In genomic region chr3:128413413-128414205, GRCh38 we compare ENCODE assay signal across 2 cellular contexts.
TF ChIP-seq lines count a peak whose summit lies in the region.

No MANE protein-coding gene starts in this region.

TF ChIP-seq in GM23338, 12 proteins besides CTCF, POLR2A, EP300 and RAD21:
- TF ChIP-seq NANOG (IDR thresholded peaks at IDR 0.05; ENCODE audit: borderline replicate concordance) (no peak), CREB1 (CRISPR knock-in tag; IDR thresholded peaks at IDR 0.05; ENCODE audit: low read depth) (no peak), ETS1 (IDR thresholded peaks at IDR 0.05) (no peak), POLR2AphosphoS5 (IDR thresholded peaks at IDR 0.05; ENCODE audit: low read depth) (no peak), ZNF114 (CRISPR knock-in tag; IDR thresholded peaks at IDR 0.05) (no peak), REST (IDR thresholded peaks at IDR 0.05; ENCODE audit: unreplicated experiment) (no peak), ZNF462 (CRISPR knock-in tag; IDR thresholded peaks at IDR 0.05) (no peak), EZH2phosphoT487 (IDR thresholded peaks at IDR 0.05; ENCODE audit: unreplicated experiment) (no peak), EZH2 (IDR thresholded peaks at IDR 0.05; ENCODE audit: low read depth, unreplicated experiment) (no peak), JUNB (IDR thresholded peaks at IDR 0.05; ENCODE audit: unreplicated experiment) (no peak), ZNF331 (CRISPR knock-in tag; IDR thresholded peaks at IDR 0.05; ENCODE audit: low read depth) (no peak), STAT1 (IDR thresholded peaks at IDR 0.05; ENCODE audit: unreplicated experiment) (no peak)

TF ChIP-seq in K562, 482 proteins besides CTCF, POLR2A, EP300 and RAD21 (continues in another document):
- no peak for TF ChIP-seq BRF1 (IDR thresholded peaks at IDR 0.05; ENCODE audit: borderline replicate concordance, extremely low read depth, insufficient read length)
- no peak for TF ChIP-seq CUX1 (CRISPR knock-in tag; IDR thresholded peaks at IDR 0.05)
- no peak for TF ChIP-seq ZNF184 (CRISPR knock-in tag; IDR thresholded peaks at IDR 0.05)
- TF ChIP-seq L3MBTL2 (IDR thresholded peaks at IDR 0.05): peak; percentile 70
- TF ChIP-seq ZFP91 (CRISPR knock-in tag; IDR thresholded peaks at IDR 0.05): no peak
- TF ChIP-seq ZNF133 (CRISPR knock-in tag; IDR thresholded peaks at IDR 0.05): no peak
- TF ChIP-seq TCF3 (CRISPR knock-in tag; IDR thresholded peaks at IDR 0.05): peak; percentile 23; the same call in 1 of the 2 replicates
- no peak for TF ChIP-seq LCOR (CRISPR knock-in tag; IDR thresholded peaks at IDR 0.05)
- peak; percentile 24; the same call in 1 of the 2 replicates for TF ChIP-seq ERF (CRISPR knock-in tag; IDR thresholded peaks at IDR 0.05)
- TF ChIP-seq MBD2 (IDR thresholded peaks at IDR 0.05; ENCODE audit: borderline replicate concordance, low read depth): no peak
- peak; percentile 16; the same call in 1 of the 2 replicates for TF ChIP-seq CTBP1 (IDR thresholded peaks at IDR 0.05; ENCODE audit: borderline replicate concordance)
- TF ChIP-seq ILF3 (IDR thresholded peaks at IDR 0.05; ENCODE audit: borderline replicate concordance): no peak
- no peak for TF ChIP-seq ZNF174 (CRISPR knock-in tag; IDR thresholded peaks at IDR 0.05)
- TF ChIP-seq HNRNPLL (IDR thresholded peaks at IDR 0.05; ENCODE audit: low read depth, low read length, poor library complexity, severe bottlenecking): no peak
- peak; percentile 63; the same call in 1 of the 2 replicates for TF ChIP-seq USF2 (CRISPR knock-in tag; IDR thresholded peaks at IDR 0.05)
- TF ChIP-seq MGA (IDR thresholded peaks at IDR 0.05): peak; percentile 87
- peak; percentile 49; the same call in 1 of the 2 replicates for TF ChIP-seq SP1 (CRISPR knock-in tag; IDR thresholded peaks at IDR 0.05)
- TF ChIP-seq NR3C1 (CRISPR knock-in tag; IDR thresholded peaks at IDR 0.05): 0 out of 2 replicates have a peak, but pooled peaks have one; percentile 41
- no peak for TF ChIP-seq XRCC3 (IDR thresholded peaks at IDR 0.05)
- TF ChIP-seq SRSF7 (optimal IDR thresholded peaks at IDR 0.05; ENCODE audit: low read depth, low read length): no peak
- peak; percentile 33 for TF ChIP-seq CBFA2T2 (conservative IDR thresholded peaks at IDR 0.05)
- TF ChIP-seq ZBTB33 (CRISPR knock-in tag; IDR thresholded peaks at IDR 0.05): peak; percentile 92
- TF ChIP-seq GMEB1 (CRISPR knock-in tag; IDR thresholded peaks at IDR 0.05): no peak
- peak; percentile 9 to 29; a peak in 1 of 4 replicates for TF ChIP-seq KDM1A (IDR thresholded peaks at IDR 0.05)
- TF ChIP-seq ESRRB (CRISPR knock-in tag; IDR thresholded peaks at IDR 0.05; ENCODE audit: borderline replicate concordance): no peak; the same call in 1 of the 2 replicates
- TF ChIP-seq SMAD4 (CRISPR knock-in tag; conservative IDR thresholded peaks at IDR 0.05): peak; percentile 29; the same call in 1 of the 2 replicates
- no peak for TF ChIP-seq ZNF511 (CRISPR knock-in tag; IDR thresholded peaks at IDR 0.05)
- TF ChIP-seq FOSL1 (tag; conservative IDR thresholded peaks at IDR 0.05): no peak
